Comparison of ENCODE assay signal across 1 cellular context in the genomic region with DNA sequence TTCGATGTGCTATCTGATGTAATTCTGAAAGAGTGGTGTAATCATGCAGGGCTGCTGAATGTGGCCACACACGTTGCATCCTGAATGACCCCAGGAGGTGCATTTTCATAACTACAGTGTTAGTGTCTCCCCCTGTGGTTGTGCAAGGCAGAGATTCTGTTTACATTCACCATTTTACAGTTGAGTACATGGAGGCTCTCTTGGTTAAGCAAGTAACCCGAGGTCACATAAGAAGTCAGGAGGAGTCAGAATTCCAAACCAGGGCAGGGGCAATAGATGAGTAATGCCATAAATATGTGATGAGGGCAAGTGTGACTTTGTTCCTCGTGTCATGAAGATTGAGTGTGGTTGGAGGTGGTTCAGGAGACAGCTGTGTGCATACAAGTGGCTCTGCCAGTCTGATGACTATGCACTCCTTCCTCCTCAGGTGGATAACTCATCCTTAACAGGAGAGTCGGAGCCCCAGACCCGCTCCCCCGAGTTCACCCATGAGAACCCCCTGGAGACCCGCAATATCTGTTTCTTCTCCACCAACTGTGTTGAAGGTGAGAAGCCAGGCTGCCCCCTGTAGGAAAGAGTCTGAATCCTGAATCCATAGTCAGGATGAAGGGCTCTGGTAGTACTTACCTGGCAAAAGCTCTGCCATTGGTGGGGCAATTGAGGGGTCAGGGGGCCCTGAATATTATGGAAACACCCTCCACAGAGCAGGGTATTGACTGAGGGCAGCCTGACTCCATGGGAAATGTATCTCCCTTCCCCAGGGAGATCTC.
TF ChIP-seq lines count a peak whose summit lies in the region.

No MANE protein-coding gene starts in this region.

TF ChIP-seq in IMR-90, 13 proteins besides CTCF, POLR2A, EP300 and RAD21:
- TF ChIP-seq MXI1 (IDR thresholded peaks at IDR 0.05; ENCODE audit: borderline replicate concordance, low read depth, low read length) (0 out of 2 replicates have a peak, but pooled peaks have one; percentile 25), RFX5 (IDR thresholded peaks at IDR 0.05; ENCODE audit: low read depth, low read length) (no peak), USF2 (IDR thresholded peaks at IDR 0.05; ENCODE audit: low read depth, low read length) (peak; percentile 26; the same call in 1 of the 2 replicates), BHLHE40 (IDR thresholded peaks at IDR 0.05; ENCODE audit: low read depth, low read length) (peak; percentile 41), MAZ (IDR thresholded peaks at IDR 0.05; ENCODE audit: borderline replicate concordance, low read depth, low read length) (peak; percentile 1; the same call in 1 of the 2 replicates), CHD1 (IDR thresholded peaks at IDR 0.05; ENCODE audit: low read depth, low read length) (no peak), CEBPB (IDR thresholded peaks at IDR 0.05; ENCODE audit: low read depth, low read length) (peak; percentile 93), NFE2L2 (IDR thresholded peaks at IDR 0.05; ENCODE audit: low read depth, low read length) (no peak), FOS (IDR thresholded peaks at IDR 0.05; ENCODE audit: low read depth, low read length) (peak; percentile 76), MAFK (IDR thresholded peaks at IDR 0.05; ENCODE audit: low read depth, low read length) (no peak), SMC3 (IDR thresholded peaks at IDR 0.05; ENCODE audit: low read depth, low read length) (no peak), RCOR1 (IDR thresholded peaks at IDR 0.05; ENCODE audit: insufficient replicate concordance, low read length) (no peak)
- TF ChIP-seq, protein P1, sequence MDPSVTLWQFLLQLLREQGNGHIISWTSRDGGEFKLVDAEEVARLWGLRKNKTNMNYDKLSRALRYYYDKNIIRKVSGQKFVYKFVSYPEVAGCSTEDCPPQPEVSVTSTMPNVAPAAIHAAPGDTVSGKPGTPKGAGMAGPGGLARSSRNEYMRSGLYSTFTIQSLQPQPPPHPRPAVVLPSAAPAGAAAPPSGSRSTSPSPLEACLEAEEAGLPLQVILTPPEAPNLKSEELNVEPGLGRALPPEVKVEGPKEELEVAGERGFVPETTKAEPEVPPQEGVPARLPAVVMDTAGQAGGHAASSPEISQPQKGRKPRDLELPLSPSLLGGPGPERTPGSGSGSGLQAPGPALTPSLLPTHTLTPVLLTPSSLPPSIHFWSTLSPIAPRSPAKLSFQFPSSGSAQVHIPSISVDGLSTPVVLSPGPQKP (IDR thresholded peaks at IDR 0.05; ENCODE audit: borderline replicate concordance, low read depth, low read length), result no peak
